8 cellular contexts compared by ENCODE assay signal in genomic region chr16:47037746-47038458, GRCh38.
DNase-seq lines count a peak whose midpoint lies in the region; ATAC-seq lines count a peak whose summit lies in the region.

No MANE protein-coding gene starts in this region.

- DNase-seq in AML-193 (lab: John Stamatoyannopoulos, UW) (peak; percentile 55 to 64), NCI-H460 (ENCODE audit: extremely low read depth, low read depth) (peak; percentile 75), lung microvascular endothelial cell (ENCODE audit: low read depth in 2 of 2) (peak; percentile 75 to 85)
- peak; percentile 86 to 87 for DNase-seq in activated CD4-positive, alpha-beta T cell treated with anti-CD3 and anti-CD28 coated beads, Interleukin-2, amount 50 U/mL, for 24 hours (ENCODE audit: low read depth in 1 of 2, low spot score in 1 of 2)
- DNase-seq in stimulated activated CD4-positive, alpha-beta T cell treated with anti-CD3 and anti-CD28 coated beads, TNF-alpha, amount 100 ng/mL, for 24 hours (ENCODE audit: low read depth in 3 of 3) = peak; percentile 84 to 89 (median 86)

- no peaks in the 10 kb centered on the region for H3K4me1 ChIP-seq in duodenal mucosa (ENCODE audit: control insufficient read depth in 1 of 2, insufficient read depth in 2 of 2, low read length in 2 of 2)

- no peaks in the 10 kb centered on the region for H3K9me3 ChIP-seq in duodenal mucosa (ENCODE audit: control insufficient read depth in 1 of 2, low read length in 2 of 2)

- H3K9ac ChIP-seq in duodenal mucosa (ENCODE audit: low read depth in 1 of 2, low read length in 2 of 2) = peak overlapping the region; percentile 10 to 52

- H3K27me3 ChIP-seq in duodenal mucosa (ENCODE audit: control insufficient read depth in 1 of 2, insufficient read depth in 2 of 2, low read length in 2 of 2) = no peaks in the 10 kb centered on the region

- H3K27ac ChIP-seq in duodenal mucosa (ENCODE audit: low read depth, low read length) = no peak overlapping the region

- H3K36me3 ChIP-seq in duodenal mucosa (ENCODE audit: control insufficient read depth in 1 of 2, insufficient read depth in 2 of 2, low read length in 2 of 2) = no peaks in the 10 kb centered on the region

- ATAC-seq in GM18868 (IDR thresholded peaks at IDR 0.05; ENCODE audit: unreplicated experiment) (peak; percentile 92), HG03097 (IDR thresholded peaks at IDR 0.05; ENCODE audit: low FRiP score, unreplicated experiment) (peak; percentile 86)

- peak overlapping the region; percentile 63 to 66 for H3K4me3 ChIP-seq in duodenal mucosa (ENCODE audit: low read depth in 1 of 2, low read length in 2 of 2)
